Comparison of ENCODE assay signal across 7 cellular contexts in genomic region chr12:1117371-1117770, GRCh38.
"Had no signal": no experiment of that assay in that cellular context is flagged by ENCODE, and none has a peak within 500 bp of the region (broad histone marks: within the 10 kb centered on the region; RNA-seq: fewer than 3 reads in every experiment).

No MANE protein-coding gene starts in this region.

- H3K27me3 Mint-ChIP-seq: activated CD4-positive, alpha-beta memory T cell treated with anti-CD3 and anti-CD28 coated beads, Interleukin-2, amount 10 ng/mL, durations not matched to agents 7 days and 5 days; stimulated activated naive CD8-positive, alpha-beta T cell treated with anti-CD3 and anti-CD28 coated beads, Interleukin-15, Interleukin-2, amounts not matched to agents 100 ng/mL and 50 ng/mL, for 24 hours had no signal

- H3K4me1 ChIP-seq: testis, upper lobe of right lung had no signal

- H3K27ac ChIP-seq: pancreas, testis, upper lobe of right lung had no signal

- H3K27ac Mint-ChIP-seq: activated CD4-positive, alpha-beta memory T cell treated with anti-CD3 and anti-CD28 coated beads, Interleukin-2, amount 10 ng/mL, durations not matched to agents 7 days and 5 days; stimulated activated naive CD8-positive, alpha-beta T cell treated with anti-CD3 and anti-CD28 coated beads, Interleukin-15, Interleukin-2, amounts not matched to agents 100 ng/mL and 50 ng/mL, for 24 hours had no signal

- H3K4me1 Mint-ChIP-seq: neural crest cell had no signal

- H3K9me3 Mint-ChIP-seq: activated CD4-positive, alpha-beta memory T cell treated with anti-CD3 and anti-CD28 coated beads, Interleukin-2, amount 10 ng/mL, durations not matched to agents 7 days and 5 days; neural crest cell; stimulated activated naive CD8-positive, alpha-beta T cell treated with anti-CD3 and anti-CD28 coated beads, Interleukin-15, Interleukin-2, amounts not matched to agents 100 ng/mL and 50 ng/mL, for 24 hours had no signal

- H3K4me3 ChIP-seq: pancreas, testis, upper lobe of right lung had no signal

- H3K27me3 ChIP-seq: pancreas, testis, upper lobe of right lung had no signal

- DNase-seq: cortex of kidney, upper lobe of right lung had no signal

- H3K4me3 Mint-ChIP-seq: activated CD4-positive, alpha-beta memory T cell treated with anti-CD3 and anti-CD28 coated beads, Interleukin-2, amount 10 ng/mL, durations not matched to agents 7 days and 5 days; neural crest cell; stimulated activated naive CD8-positive, alpha-beta T cell treated with anti-CD3 and anti-CD28 coated beads, Interleukin-15, Interleukin-2, amounts not matched to agents 100 ng/mL and 50 ng/mL, for 24 hours had no signal

- H3K36me3 ChIP-seq: pancreas, upper lobe of right lung had no signal
